8 cellular contexts compared by ENCODE assay signal in genomic region chr4:183407635-183408463, GRCh38. TPM values are rescaled to one million over a fixed set of nuclear protein-coding genes. Genes with fewer than 3 reads are reported as not detected.
DNase-seq lines count a peak whose midpoint lies in the region; ATAC-seq, FAIRE-seq and TF ChIP-seq lines count a peak whose summit lies in the region.

No MANE protein-coding gene starts in this region.

- WGBS in HepG2 (ENCODE audit: low lambda C conversion rate): 60% methylated on average over 7 of the region's 8 CpGs
- WGBS in suprapubic skin: 88% methylated on average over 8 of the region's 8 CpGs

- H3K36me3 Mint-ChIP-seq in activated CD4-positive, alpha-beta T cell treated with anti-CD3 and anti-CD28 coated beads, Interleukin-2, amount 10 ng/mL, durations not matched to agents 7 days and 5 days (ENCODE audit: low read depth): no peaks in the 10 kb centered on the region
- H3K36me3 Mint-ChIP-seq in activated naive CD4-positive, alpha-beta T cell treated with anti-CD3 and anti-CD28 coated beads, Interleukin-2, amount 50 U/mL, for 72 hours: no peaks in the 10 kb centered on the region

- TF ChIP-seq CTCF in HepG2 (CRISPR knock-in tag; IDR thresholded peaks at IDR 0.05) (no peak), suprapubic skin (IDR thresholded peaks at IDR 0.05) (no peak)

- no peak overlapping the region for H2AFZ ChIP-seq in HepG2 (ENCODE audit: low read length)

- DNase-seq in activated CD4-positive, alpha-beta T cell treated with anti-CD3 and anti-CD28 coated beads, Interleukin-2, amount 10 ng/mL, durations not matched to agents 7 days and 5 days: no peak
- DNase-seq in activated CD4-positive, alpha-beta T cell treated with anti-CD3 and anti-CD28 coated beads, Interleukin-2, amount 50 U/mL, for 1 hour: no peak
- DNase-seq in activated naive CD4-positive, alpha-beta T cell treated with anti-CD3 and anti-CD28 coated beads, Interleukin-2, amount 50 U/mL, for 72 hours (ENCODE audit: low spot score in 2 of 2): no peak
- DNase-seq in HepG2 (ENCODE audit: low spot score) (no peak), suprapubic skin (ENCODE audit: low spot score in 2 of 2) (peak in 1 of 2 donors; percentile 38), epidermal melanocyte (ENCODE audit: insufficient read length, low spot score) (no peak)
- DNase-seq in effector CD8-positive, alpha-beta T cell (lab: John Stamatoyannopoulos, UW): no peak
- DNase-seq in central memory CD4-positive, alpha-beta T cell: no peak

- no peaks in the 10 kb centered on the region for H3K36me3 ChIP-seq in HepG2 (replicated peaks in 1 of 2; ENCODE audit: control insufficient read depth in 1 of 2, insufficient read depth in 2 of 2, low read length in 2 of 2)
- H3K36me3 ChIP-seq in suprapubic skin: no peaks in the 10 kb centered on the region

- CTCF ChIA-PET in activated CD4-positive, alpha-beta T cell treated with anti-CD3 and anti-CD28 coated beads, Interleukin-2, amount 10 ng/mL, durations not matched to agents 7 days and 5 days (lab: Charles Lee): interaction anchor here (0.6 to 1.8 kb wide), 13 partner anchors 9 to 310 kb away, joined by 3 to 11 read pairs (median 4); no protein-coding TSS in a partner anchor
- CTCF ChIA-PET in HepG2 (lab: Yijun Ruan, JAX; ENCODE audit: low intra/inter-chr PET ratio, low total read pairs): interaction anchor here (1.5 kb wide), 1 partner anchor 470 kb away, joined by 7 read pairs; no protein-coding TSS in a partner anchor

- H3K27ac ChIP-seq in HepG2 (ENCODE audit: extremely low read length, insufficient read depth, low read length) (no peak overlapping the region), suprapubic skin (no peak overlapping the region)

- 0 out of 2 replicates have a peak overlapping the region, but pooled peaks have one; percentile 40 for H3K9ac ChIP-seq in HepG2 (ENCODE audit: insufficient read depth, low read depth, low read length)

- no peaks in the 10 kb centered on the region for H3K79me2 ChIP-seq in HepG2 (ENCODE audit: insufficient read depth, low read length)

- TF ChIP-seq RAD21 in HepG2 (CRISPR knock-in tag; IDR thresholded peaks at IDR 0.05): no peak

- peak overlapping the region; percentile 96 for H3K4me2 ChIP-seq in HepG2 (ENCODE audit: low read depth, low read length)

- in situ Hi-C loops in HepG2 (cut with HindIII; ENCODE audit: extremely low pct_ligation_motif_present, low pct_unique_long_range_greater_than_20kb): loop anchor here (25.0 kb wide), 1 partner anchor 346 kb away; no protein-coding TSS in a partner anchor

- H3K4me1 Mint-ChIP-seq in activated CD4-positive, alpha-beta T cell treated with anti-CD3 and anti-CD28 coated beads, Interleukin-2, amount 10 ng/mL, durations not matched to agents 7 days and 5 days: peaks cover 17% of the 10 kb centered on the region

- H3K27me3 ChIP-seq in HepG2 (ENCODE audit: control insufficient read depth in 1 of 2, insufficient read depth in 2 of 2, low read length in 2 of 2) (peaks cover 1 to 9% of the 10 kb centered on the region in 2 experiments; a peak in 2 of 5 replicates), suprapubic skin (no peaks in the 10 kb centered on the region)

- TF ChIP-seq EP300 in HepG2 (IDR thresholded peaks at IDR 0.05; ENCODE audit: low read depth in 2 of 2, low read length in 2 of 2): no peak
- TF ChIP-seq EP300 in HepG2 (CRISPR knock-in tag; IDR thresholded peaks at IDR 0.05; ENCODE audit: borderline replicate concordance): no peak
- no peak for TF ChIP-seq EP300 in suprapubic skin (IDR thresholded peaks at IDR 0.05)

- no peaks in the 10 kb centered on the region for H3K9me3 Mint-ChIP-seq in activated CD4-positive, alpha-beta T cell treated with anti-CD3 and anti-CD28 coated beads, Interleukin-2, amount 10 ng/mL, durations not matched to agents 7 days and 5 days
- no peaks in the 10 kb centered on the region for H3K9me3 Mint-ChIP-seq in activated naive CD4-positive, alpha-beta T cell treated with anti-CD3 and anti-CD28 coated beads, Interleukin-2, amount 50 U/mL, for 72 hours

- no peak for ATAC-seq in activated naive CD4-positive, alpha-beta T cell treated with anti-CD3 and anti-CD28 coated beads, Interleukin-2, amount 50 U/mL, for 72 hours
- ATAC-seq in HepG2: no peak

- POLR2A ChIA-PET in activated CD4-positive, alpha-beta T cell treated with anti-CD3 and anti-CD28 coated beads, Interleukin-2, amount 10 ng/mL, durations not matched to agents 7 days and 5 days (lab: Charles Lee): no interaction called here
- POLR2A ChIA-PET in HepG2 (lab: Yijun Ruan, JAX): interaction anchor here (0.9 to 1.5 kb wide), 3 partner anchors 30 to 36 kb away, joined by 3 to 5 read pairs (median 5); partner anchors contain the start of gene CDKN2AIP

- H3K27me3 Mint-ChIP-seq in activated CD4-positive, alpha-beta T cell treated with anti-CD3 and anti-CD28 coated beads, Interleukin-2, amount 10 ng/mL, durations not matched to agents 7 days and 5 days: no peaks in the 10 kb centered on the region

- peak overlapping the region; percentile 69 for H3K4me3 Mint-ChIP-seq in activated CD4-positive, alpha-beta T cell treated with anti-CD3 and anti-CD28 coated beads, Interleukin-2, amount 10 ng/mL, durations not matched to agents 7 days and 5 days

- intact Hi-C loops in HepG2 (cut with micrococcal nuclease; ENCODE audit: unreplicated experiment): loop anchor here (1.0 to 10.0 kb wide), 4 partner anchors 43 to 470 kb away; no protein-coding TSS in a partner anchor

- BruUV-seq in HepG2 (replicated peaks; lab: Mats Ljungman, UMichigan): no TSS peak

- peaks cover 42% of the 10 kb centered on the region for H3K4me1 ChIP-seq in HepG2 (ENCODE audit: insufficient read depth, low read length)
- H3K4me1 ChIP-seq in suprapubic skin: peaks cover 5% of the 10 kb centered on the region

- no peak for FAIRE-seq in HepG2 (lab: Jason Lieb, UNC)

- TF ChIP-seq POLR2A in HepG2 (IDR thresholded peaks at IDR 0.05; ENCODE audit: insufficient read depth in 1 of 2, low read depth in 2 of 2, low read length in 2 of 2): no peak
- TF ChIP-seq POLR2A in suprapubic skin (IDR thresholded peaks at IDR 0.05): no peak

- H3K4me3 ChIP-seq in HepG2 (replicated peaks in 1 of 3; ENCODE audit: insufficient read depth in 1 of 3, low read depth in 2 of 3, low read length in 3 of 3): peak overlapping the region in 1 of 3 experiments; percentile 63; a peak in 1 of 6 replicates
- H3K4me3 ChIP-seq in suprapubic skin: peak overlapping the region; percentile 35

- H4K20me1 ChIP-seq in HepG2 (ENCODE audit: insufficient read depth, low read length): no peaks in the 10 kb centered on the region

- H3K9me3 ChIP-seq in HepG2 (ENCODE audit: low read length) (no peaks in the 10 kb centered on the region), suprapubic skin (no peaks in the 10 kb centered on the region)

- peak overlapping the region; percentile 87 for H3K27ac Mint-ChIP-seq in activated CD4-positive, alpha-beta T cell treated with anti-CD3 and anti-CD28 coated beads, Interleukin-2, amount 10 ng/mL, durations not matched to agents 7 days and 5 days
- peak overlapping the region; percentile 30 to 88 for H3K27ac Mint-ChIP-seq in activated naive CD4-positive, alpha-beta T cell treated with anti-CD3 and anti-CD28 coated beads, Interleukin-2, amount 50 U/mL, for 72 hours

TF ChIP-seq in HepG2, 621 proteins besides CTCF, POLR2A, EP300 and RAD21 (continues in another document):
- TF ChIP-seq ZNF512 (CRISPR knock-in tag; IDR thresholded peaks at IDR 0.05) (peak; percentile 85), ATM (IDR thresholded peaks at IDR 0.05; ENCODE audit: borderline replicate concordance) (0 out of 2 replicates have a peak, but pooled peaks have one; percentile 17), NBN (conservative IDR thresholded peaks at IDR 0.05) (peak; percentile 76; the same call in 1 of the 2 replicates)

RNA-seq across cellular contexts. Expression of gene CDKN2AIP, which starts 36.6 kb away (rescaled TPM):
- total RNA-seq in activated CD4-positive, alpha-beta T cell treated with anti-CD3 and anti-CD28 coated beads, Interleukin-2, amount 10 ng/mL, durations not matched to agents 7 days and 5 days: 10 to 100 TPM; 28.2 to 30.2 TPM
- 10 to 100 TPM; 22.1 to 34.1 TPM for total RNA-seq in activated naive CD4-positive, alpha-beta T cell treated with anti-CD3 and anti-CD28 coated beads, Interleukin-2, amount 50 U/mL, for 72 hours
- total RNA-seq in HepG2 (2016; rRNA removed; fragmentation: Illumina TruSeq; extraction: Trizol) (18.7 and 21.4 TPM in 2 replicates), suprapubic skin (10 to 100 TPM; 14.0 to 25.6 (median 17.2) TPM)
- 2.2 and 3.1 TPM in 2 replicates for total RNA-seq in HepG2 (2016; cell fraction: cytosol; rRNA removed; fragmentation: Illumina TruSeq; extraction: Trizol; ENCODE audit: low read depth)
- total RNA-seq in HepG2 (2016; cell fraction: insoluble cytoplasmic fraction; rRNA removed; fragmentation: Illumina TruSeq; extraction: Trizol): 18.5 and 22.0 TPM in 2 replicates
- total RNA-seq in HepG2 (2016; cell fraction: membrane; rRNA removed; fragmentation: Illumina TruSeq; extraction: Trizol): 7.9 and 8.4 TPM in 2 replicates
- total RNA-seq in HepG2 (2016; cell fraction: nucleus; rRNA removed; fragmentation: Illumina TruSeq; extraction: Trizol): 24.3 and 25.6 TPM in 2 replicates
- polyA plus RNA-seq in HepG2 (2011; rRNA removed): 14.1 and 17.0 TPM in 2 replicates
- polyA plus RNA-seq in HepG2 (2011; cell fraction: cytosol; rRNA removed): 7.8 and 10.0 TPM in 2 replicates
- 10.9 and 11.0 TPM in 2 replicates for polyA plus RNA-seq in HepG2 (2011; cell fraction: nucleus; rRNA removed)
- polyA plus RNA-seq in HepG2 (2012): 13.3 and 14.9 TPM in 2 replicates
- 1.8 and 2.0 TPM in 2 replicates for polyA plus RNA-seq in HepG2 (2016; cell fraction: cytosol; fragmentation: Illumina TruSeq; extraction: Trizol; ENCODE audit: low read depth)
- polyA plus RNA-seq in HepG2 (2016; cell fraction: insoluble cytoplasmic fraction; fragmentation: Illumina TruSeq; extraction: Trizol; ENCODE audit: low read depth): 24.1 and 24.4 TPM in 2 replicates
- 5.4 TPM in 2 replicates for polyA plus RNA-seq in HepG2 (2016; cell fraction: membrane; fragmentation: Illumina TruSeq; extraction: Trizol; ENCODE audit: low read depth)
- 21.6 and 21.7 TPM in 2 replicates for polyA plus RNA-seq in HepG2 (2016; cell fraction: nucleus; fragmentation: Illumina TruSeq; extraction: Trizol; ENCODE audit: insufficient read depth, low read depth)
- 11.8 and 17.2 TPM in 2 replicates for polyA minus RNA-seq in HepG2 (2011; rRNA and poly(A)+ RNA removed; ENCODE audit: low replicate concordance)
- 8.8 and 10.6 TPM in 2 replicates for polyA minus RNA-seq in HepG2 (2011; cell fraction: cytosol; rRNA and poly(A)+ RNA removed)
- polyA minus RNA-seq in HepG2 (2011; cell fraction: nucleus; rRNA and poly(A)+ RNA removed): 65.3 and 67.1 TPM in 2 replicates
